10 cellular contexts compared by ENCODE assay signal in genomic region chr20:62369508-62370114, GRCh38. TPM values are rescaled to one million over a fixed set of nuclear protein-coding genes. Genes with fewer than 3 reads are reported as not detected.
DNase-seq lines count a peak whose midpoint lies in the region; ATAC-seq, FAIRE-seq and TF ChIP-seq lines count a peak whose summit lies in the region.
"Had no signal": no experiment of that assay in that cellular context is flagged by ENCODE, and none has a peak within 500 bp of the region (broad histone marks: within the 10 kb centered on the region; RNA-seq: fewer than 3 reads in every experiment).

No MANE protein-coding gene starts in this region.

- ATAC-seq in lower lobe of right lung = no peak

- H3K9me3 ChIP-seq in lower lobe of right lung = no peaks in the 10 kb centered on the region
- H3K9me3 ChIP-seq in tibial artery = no peaks in the 10 kb centered on the region
- H3K9me3 ChIP-seq in testis = no peaks in the 10 kb centered on the region

- peak overlapping the region; percentile 37 for H3K27ac ChIP-seq in lower lobe of right lung
- peak overlapping the region; percentile 96 to 98 for H3K27ac ChIP-seq in tibial artery
- no peak overlapping the region for H3K27ac ChIP-seq in testis

- H3K4me1 ChIP-seq in lower lobe of right lung = peaks cover 64% of the 10 kb centered on the region
- H3K4me1 ChIP-seq in tibial artery = peaks cover 22 to 87% (median 74%) of the 10 kb centered on the region in 4 donors
- peaks cover 67% of the 10 kb centered on the region for H3K4me1 ChIP-seq in testis

- DNase-seq in LHCN-M2 (ENCODE audit: low read depth) (peak; percentile 53), bronchial epithelial cell (ENCODE audit: low read depth) (peak; percentile 57), lower lobe of right lung (no peak), tibial artery (no peak), ureter (ENCODE audit: low spot score) (no peak), testis (no peak), NCI-H526 treated with DMSO at 0.1 percent for 48 hours (lab: John Stamatoyannopoulos, UW) (no peak)
- DNase-seq: central memory CD4-positive, alpha-beta T cell; hippocampal formation had no signal

- FAIRE-seq in bronchial epithelial cell (lab: Jason Lieb, UNC) = no peak

- intact Hi-C loops in lower lobe of right lung (cut with DNase I) = no loop called here
- intact Hi-C loops in tibial artery (cut with DNase I; ENCODE audit: low total_unique reads) = no loop called here
- intact Hi-C loops in testis (cut with DNase I; ENCODE audit: low total_unique reads) = no loop called here

- 72 to 76% methylated on average over 9 to 13 of the region's 13 CpGs for WGBS in testis, 2 donors

- TF ChIP-seq POLR2A in testis (IDR thresholded peaks at IDR 0.05) = no peak

- H3K36me3 ChIP-seq in bronchial epithelial cell (ENCODE audit: control insufficient read depth, insufficient read depth, low read length) (peaks cover 4% of the 10 kb centered on the region), lower lobe of right lung (no peaks in the 10 kb centered on the region), tibial artery (no peaks in the 10 kb centered on the region), testis (ENCODE audit: low read depth, missing control alignments) (no peaks in the 10 kb centered on the region)

- H3K27me3 ChIP-seq in bronchial epithelial cell (ENCODE audit: control insufficient read depth, insufficient read depth, low read length) (no peaks in the 10 kb centered on the region), lower lobe of right lung (ENCODE audit: low read depth) (peaks cover 11% of the 10 kb centered on the region), tibial artery (no peaks in the 10 kb centered on the region), testis (no peaks in the 10 kb centered on the region)

- TF ChIP-seq CTCF in bronchial epithelial cell (IDR thresholded peaks at IDR 0.05; ENCODE audit: insufficient read depth, low read length, severe bottlenecking) (no peak), lower lobe of right lung (IDR thresholded peaks at IDR 0.05) (no peak), tibial artery (IDR thresholded peaks at IDR 0.05) (no peak), testis (IDR thresholded peaks at IDR 0.05) (no peak)

- H3K4me3 ChIP-seq in bronchial epithelial cell (ENCODE audit: low read depth, low read length) (no peak overlapping the region), lower lobe of right lung (no peak overlapping the region), tibial artery (no peak overlapping the region), testis (no peak overlapping the region)

RNA-seq across cellular contexts. Expression of gene LAMA5, which starts 2.5 kb away (rescaled TPM):
- total RNA-seq in LHCN-M2 (2014; rRNA removed) (7.2 and 29.2 TPM in 2 replicates), bronchial epithelial cell (61.6 and 99.5 TPM in 2 replicates), lower lobe of right lung (282 TPM), ureter (433 TPM), testis (100 to 1,000 TPM; 121 to 144 TPM)
- 1.5 TPM for polyA plus RNA-seq in LHCN-M2 (2012)
- polyA plus RNA-seq in testis (ENCODE audit: insufficient read depth, low read depth, low replicate concordance) = 33.2 TPM

RNA-seq across cellular contexts. Expression of gene RPS21, which starts 17.3 kb away (rescaled TPM):
- total RNA-seq in LHCN-M2 (2014; rRNA removed) = 1,447 and 2,174 TPM in 2 replicates
- 3,622 TPM for polyA plus RNA-seq in LHCN-M2 (2012)
- total RNA-seq in bronchial epithelial cell = 1,471 and 1,737 TPM in 2 replicates
- 1,104 TPM for total RNA-seq in lower lobe of right lung
- 1,691 TPM for total RNA-seq in ureter
- 1,000 to 10,000 TPM in 1 of 2 donors, 100 to 1,000 TPM in 1; 548 to 1,387 TPM for total RNA-seq in testis
- 1,052 TPM for polyA plus RNA-seq in testis (ENCODE audit: insufficient read depth, low read depth, low replicate concordance)

RNA-seq across cellular contexts. Expression of gene CABLES2, which starts 37.5 kb away (rescaled TPM):
- total RNA-seq in LHCN-M2 (2014; rRNA removed) (7.0 and 7.2 TPM in 2 replicates), bronchial epithelial cell (0.51 and 1.3 TPM in 2 replicates), lower lobe of right lung (4.5 TPM), ureter (4.0 TPM), testis (10 to 100 TPM; 51.0 to 58.6 TPM)
- polyA plus RNA-seq in LHCN-M2 (2012) = 4.9 TPM
- polyA plus RNA-seq in testis (ENCODE audit: insufficient read depth, low read depth, low replicate concordance) = 83.0 TPM

RNA-seq across cellular contexts. Expression of gene RBBP8NL, which starts 57.7 kb away (rescaled TPM):
- total RNA-seq in LHCN-M2 (2014; rRNA removed) = not detected in 2 replicates
- polyA plus RNA-seq in LHCN-M2 (2012) = not detected
- total RNA-seq in bronchial epithelial cell = under 0.01 and 1.0 TPM in 2 replicates
- 2.0 TPM for total RNA-seq in lower lobe of right lung
- total RNA-seq in ureter = 11.4 TPM
- total RNA-seq in testis = 1 to 10 TPM in 1 of 2 donors, under 1 TPM in 1; 0.81 to 1.3 TPM
- 2.8 TPM for polyA plus RNA-seq in testis (ENCODE audit: insufficient read depth, low read depth, low replicate concordance)
- total RNA-seq: G401 had no signal

Comparison
In these comparisons a context has a peak if more than half of its experiments do, and no peak if none do; other contexts are left out.
1. DNase-seq: peak in LHCN-M2 (single experiment) and bronchial epithelial cell (single experiment); none in lower lobe of right lung (single experiment), tibial artery (0 of 2), ureter (single experiment), testis (single experiment) and NCI-H526 treated with DMSO at 0.1 percent for 48 hours (single experiment).
2. H3K27ac ChIP-seq: peak in lower lobe of right lung (single experiment) and tibial artery (2 of 2); none in testis (0 of 2).